In genomic region chr10:30027057-30028005, GRCh38 we compare ENCODE assay signal across 8 cellular contexts. TPM values are rescaled to one million over a fixed set of nuclear protein-coding genes. Genes with fewer than 3 reads are reported as not detected.
DNase-seq lines count a peak whose midpoint lies in the region; ATAC-seq and TF ChIP-seq lines count a peak whose summit lies in the region.

No MANE protein-coding gene starts in this region.

- H3K27ac Mint-ChIP-seq in chondrocyte (ENCODE audit: unreplicated experiment) (no peak overlapping the region), nephron progenitor cell (peak overlapping the region; percentile 96), type B pancreatic cell (peak overlapping the region; percentile 86)

- H3K4me1 Mint-ChIP-seq in chondrocyte (ENCODE audit: low read depth) (peaks cover 6% of the 10 kb centered on the region), nephron progenitor cell (peaks cover 39% of the 10 kb centered on the region), type B pancreatic cell (ENCODE audit: unreplicated experiment) (peaks cover 21% of the 10 kb centered on the region)

- TF ChIP-seq CTCF in chondrocyte (IDR thresholded peaks at IDR 0.05) (peak; percentile 10), nephron progenitor cell (IDR thresholded peaks at IDR 0.05) (no peak), type B pancreatic cell (conservative IDR thresholded peaks at IDR 0.05) (no peak)

- no peaks in the 10 kb centered on the region for H3K27me3 Mint-ChIP-seq in chondrocyte (ENCODE audit: low read depth)
- no peaks in the 10 kb centered on the region for H3K27me3 Mint-ChIP-seq in nephron progenitor cell (ENCODE audit: low read depth, poor library complexity)
- peaks cover 6% of the 10 kb centered on the region for H3K27me3 Mint-ChIP-seq in type B pancreatic cell

- H3K4me3 Mint-ChIP-seq in chondrocyte (ENCODE audit: unreplicated experiment) (no peak overlapping the region), nephron progenitor cell (no peak overlapping the region), type B pancreatic cell (no peak overlapping the region)

- DNase-seq in DMS153 (lab: John Stamatoyannopoulos, UW) (peak; percentile 20), HPDE6-E6E7 (ENCODE audit: extremely low spot score) (peak; percentile 27), chondrocyte (ENCODE audit: low spot score) (no peak), nephron progenitor cell (peak; percentile 17), type B pancreatic cell (ENCODE audit: extremely low spot score, unreplicated experiment) (no peak), 8988T (no peak)

- H3K36me3 Mint-ChIP-seq in chondrocyte (ENCODE audit: low read depth) (peaks cover 19% of the 10 kb centered on the region), nephron progenitor cell (ENCODE audit: low read depth) (peaks cover 34% of the 10 kb centered on the region), type B pancreatic cell (peaks cover 48% of the 10 kb centered on the region)

- peak; percentile 70 for ATAC-seq in GM19468 (IDR thresholded peaks at IDR 0.05; ENCODE audit: extremely low read depth, unreplicated experiment)
- peak; percentile 98 to 99 for ATAC-seq in activated CD4-positive, CD25-positive, alpha-beta regulatory T cell treated with anti-CD3 and anti-CD28 coated beads, Interleukin-2, amount 50 U/mL, for 24 hours

- H3K9me3 Mint-ChIP-seq in chondrocyte (ENCODE audit: low read depth) (no peaks in the 10 kb centered on the region), nephron progenitor cell (no peaks in the 10 kb centered on the region), type B pancreatic cell (peaks cover 4% of the 10 kb centered on the region)

RNA-seq across cellular contexts. Expression of gene JCAD, which starts 32.1 kb away (rescaled TPM):
- total RNA-seq in chondrocyte: 18.3 to 23.9 TPM (median 19.4 TPM) in 3 replicates
- 11.0 and 31.0 TPM in 2 replicates for total RNA-seq in type B pancreatic cell (ENCODE audit: low replicate concordance)

Comparison
In these comparisons a context has a peak if more than half of its experiments do, and no peak if none do; other contexts are left out.
1. DNase-seq: peak in DMS153 (single experiment), HPDE6-E6E7 (single experiment) and nephron progenitor cell (single experiment); none in chondrocyte (single experiment), type B pancreatic cell (single experiment) and 8988T (single experiment).